8 cellular contexts compared by ENCODE assay signal in the genomic region with DNA sequence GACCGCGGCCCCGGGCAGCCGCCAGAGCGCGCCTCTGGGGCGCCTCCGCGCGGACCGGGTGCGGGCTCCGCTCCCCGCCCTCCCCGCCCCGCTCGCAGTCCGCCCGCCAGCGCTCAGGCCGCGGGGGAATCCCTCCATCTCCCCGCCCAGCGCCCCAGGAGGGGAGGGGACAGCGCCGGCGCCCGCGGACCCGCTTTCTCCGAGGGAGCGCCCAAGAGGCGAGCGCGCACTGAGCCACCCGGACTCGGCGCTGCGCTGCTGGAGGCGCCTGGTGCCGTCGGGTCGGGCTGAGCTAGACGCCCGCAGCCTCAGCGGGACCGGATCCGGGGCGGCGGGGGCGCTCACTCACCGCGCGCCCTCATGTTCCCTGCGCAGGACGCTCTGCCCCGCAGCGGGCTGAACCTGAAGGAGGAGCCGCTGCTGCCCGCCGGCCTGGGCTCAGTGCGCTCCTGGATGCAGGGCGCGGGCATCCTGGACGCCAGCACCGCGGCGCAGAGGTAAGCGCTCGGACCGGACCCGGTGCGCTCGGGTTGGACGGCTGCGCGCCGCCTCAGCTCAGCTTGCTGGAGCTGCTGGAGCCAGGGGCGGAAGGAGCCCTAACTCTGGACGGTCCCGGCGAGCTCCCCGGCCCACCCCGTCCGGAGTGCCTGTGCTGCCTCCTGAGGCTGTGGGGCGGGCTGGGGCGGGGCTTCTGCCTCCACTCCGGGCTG. TPM values are rescaled to one million over a fixed set of nuclear protein-coding genes. Genes with fewer than 3 reads are reported as not detected.
DNase-seq lines count a peak whose midpoint lies in the region; ATAC-seq and TF ChIP-seq lines count a peak whose summit lies in the region.

No MANE protein-coding gene starts in this region.

- H4K8ac ChIP-seq in mesenchymal stem cell (ENCODE audit: low read length) = no peak overlapping the region

- no peaks in the 10 kb centered on the region for H3K79me1 ChIP-seq in mesenchymal stem cell (replicated peaks; ENCODE audit: low read length, poor library complexity, severe bottlenecking)

- H2BK5ac ChIP-seq in mesenchymal stem cell (ENCODE audit: low read depth, low read length, poor library complexity, severe bottlenecking) = no peak overlapping the region

- H3K27me3 ChIP-seq in mesenchymal stem cell (ENCODE audit: control insufficient read depth in 1 of 2, insufficient read depth in 1 of 2, low read length in 2 of 2) = peaks cover 82 to 83% of the 10 kb centered on the region in 2 experiments

- peak overlapping the region; percentile 24 for H2AFZ ChIP-seq in mesenchymal stem cell (ENCODE audit: low read depth, low read length)

- no peak overlapping the region for H3K4ac ChIP-seq in mesenchymal stem cell (ENCODE audit: low read depth in 1 of 2, low read length in 2 of 2)

- no peak overlapping the region for H3K9ac ChIP-seq in mesenchymal stem cell (ENCODE audit: low read length)

- H3K27ac Mint-ChIP-seq in central memory CD8-positive, alpha-beta T cell (ENCODE audit: low read depth) = no peak overlapping the region
- H3K27ac Mint-ChIP-seq in stimulated activated memory B cell treated with anti-CD40 and anti-IgM and Interleukin-4, amounts not matched to agents 10 μg/mL and 1 μg/mL and 100 μg/mL, for 72 hours = no peak overlapping the region

- H3K4me1 ChIP-seq in mesenchymal stem cell (ENCODE audit: control insufficient read depth, insufficient read depth, low read depth, low read length) = peaks cover 10% of the 10 kb centered on the region

- 4% methylated on average over 65 of the region's 88 CpGs for WGBS in mesenchymal stem cell

- peaks cover 25% of the 10 kb centered on the region for H3K4me1 Mint-ChIP-seq in central memory CD8-positive, alpha-beta T cell
- H3K4me1 Mint-ChIP-seq in stimulated activated memory B cell treated with anti-CD40 and anti-IgM and Interleukin-4, amounts not matched to agents 10 μg/mL and 1 μg/mL and 100 μg/mL, for 72 hours = peaks cover 13% of the 10 kb centered on the region

- no peak overlapping the region for H2BK12ac ChIP-seq in mesenchymal stem cell (ENCODE audit: low read length in 2 of 2)

- no peak for TF ChIP-seq CTCF in WI38 (IDR thresholded peaks at IDR 0.05; ENCODE audit: low read depth, low read length)

- H3K9me3 ChIP-seq in mesenchymal stem cell (ENCODE audit: control insufficient read depth, low read length) = no peaks in the 10 kb centered on the region

- H3K4me3 ChIP-seq in WI38 (ENCODE audit: low read depth, low read length) (peak overlapping the region; percentile 17; the same call in 1 of the 2 replicates), mesenchymal stem cell (ENCODE audit: insufficient read depth in 1 of 2, low read depth in 1 of 2, low read length in 2 of 2) (peak overlapping the region in 1 of 2 experiments; percentile 27)

- H2AK5ac ChIP-seq in mesenchymal stem cell (ENCODE audit: low read length, severe bottlenecking) = no peak overlapping the region

- peak overlapping the region in 1 of 2 experiments; percentile 35 for H3K23ac ChIP-seq in mesenchymal stem cell (ENCODE audit: low read length in 2 of 2)

- H3K9me3 Mint-ChIP-seq in central memory CD8-positive, alpha-beta T cell = no peaks in the 10 kb centered on the region
- H3K9me3 Mint-ChIP-seq in stimulated activated memory B cell treated with anti-CD40 and anti-IgM and Interleukin-4, amounts not matched to agents 10 μg/mL and 1 μg/mL and 100 μg/mL, for 72 hours = no peaks in the 10 kb centered on the region

- no peak overlapping the region for H3K27ac ChIP-seq in mesenchymal stem cell (ENCODE audit: low read length, poor library complexity, severe bottlenecking)

- peaks cover 5% of the 10 kb centered on the region for H3K36me3 Mint-ChIP-seq in central memory CD8-positive, alpha-beta T cell (ENCODE audit: insufficient read depth)
- no peaks in the 10 kb centered on the region for H3K36me3 Mint-ChIP-seq in stimulated activated memory B cell treated with anti-CD40 and anti-IgM and Interleukin-4, amounts not matched to agents 10 μg/mL and 1 μg/mL and 100 μg/mL, for 72 hours

- peaks cover 54% of the 10 kb centered on the region for H3K27me3 Mint-ChIP-seq in central memory CD8-positive, alpha-beta T cell
- peaks cover 84% of the 10 kb centered on the region for H3K27me3 Mint-ChIP-seq in stimulated activated memory B cell treated with anti-CD40 and anti-IgM and Interleukin-4, amounts not matched to agents 10 μg/mL and 1 μg/mL and 100 μg/mL, for 72 hours

- no peak overlapping the region for H2BK15ac ChIP-seq in mesenchymal stem cell (ENCODE audit: low read depth, poor library complexity, severe bottlenecking)

- peak in 2 of 3 experiments; percentile 66 to 68 for DNase-seq in NCI-H1417 (lab: John Stamatoyannopoulos, UW)
- DNase-seq in NCI-H1417 treated with DMSO at 0.1 percent for 48 hours (lab: John Stamatoyannopoulos, UW) = no peak
- DNase-seq in central memory CD8-positive, alpha-beta T cell (ENCODE audit: low spot score in 2 of 2) = peak; percentile 19 to 26
- DNase-seq in mesenchymal stem cell = peak; percentile 30
- DNase-seq in foreskin melanocyte = no peak
- no peak for DNase-seq in SIG-M5 (lab: John Stamatoyannopoulos, UW)

- no peak overlapping the region for H3K18ac ChIP-seq in mesenchymal stem cell (ENCODE audit: low read depth in 1 of 2, low read length in 2 of 2)

- H2BK120ac ChIP-seq in mesenchymal stem cell (ENCODE audit: low read depth, low read length) = no peak overlapping the region

- H4K91ac ChIP-seq in mesenchymal stem cell (ENCODE audit: low read length) = no peak overlapping the region

- H3K4me3 Mint-ChIP-seq in central memory CD8-positive, alpha-beta T cell = peak overlapping the region; percentile 13
- H3K4me3 Mint-ChIP-seq in stimulated activated memory B cell treated with anti-CD40 and anti-IgM and Interleukin-4, amounts not matched to agents 10 μg/mL and 1 μg/mL and 100 μg/mL, for 72 hours = peak overlapping the region; percentile 21

- peak; percentile 62 for ATAC-seq in central memory CD8-positive, alpha-beta T cell (replicated peaks; ENCODE audit: extremely low read depth, poor library complexity, severe bottlenecking)
- peak; percentile 34 for ATAC-seq in stimulated activated memory B cell treated with anti-CD40 and anti-IgM and Interleukin-4, amounts not matched to agents 10 μg/mL and 1 μg/mL and 100 μg/mL, for 72 hours

- H3K36me3 ChIP-seq in mesenchymal stem cell (ENCODE audit: control insufficient read depth in 1 of 2, insufficient read depth in 2 of 2, low read depth in 1 of 2, low read length in 2 of 2) = no peaks in the 10 kb centered on the region

- no peak overlapping the region for H3K14ac ChIP-seq in mesenchymal stem cell (ENCODE audit: low read length in 2 of 2)

- H3K4me2 ChIP-seq in mesenchymal stem cell (ENCODE audit: low read length, poor library complexity, severe bottlenecking) = no peak overlapping the region

RNA-seq across cellular contexts. Expression of gene EBF4, which starts 0.9 kb away (rescaled TPM):
- 2.1 TPM for polyA plus RNA-seq in mesenchymal stem cell (2013, experiment 1 of 2)
- 0.47 TPM for polyA plus RNA-seq in mesenchymal stem cell (2013, experiment 2 of 2)

RNA-seq across cellular contexts. Expression of gene IDH3B, which starts 29.4 kb away (rescaled TPM):
- polyA plus RNA-seq in mesenchymal stem cell (2013, experiment 1 of 2) = 38.5 TPM
- 39.5 TPM for polyA plus RNA-seq in mesenchymal stem cell (2013, experiment 2 of 2)

RNA-seq across cellular contexts. Expression of gene NOP56, which starts 41.0 kb away (rescaled TPM):
- polyA plus RNA-seq in mesenchymal stem cell (2013, experiment 1 of 2) = 94.9 TPM
- 91.1 TPM for polyA plus RNA-seq in mesenchymal stem cell (2013, experiment 2 of 2)

Comparison
In these comparisons a context has a peak if more than half of its experiments do, and no peak if none do; other contexts are left out.
1. DNase-seq: peak in NCI-H1417 (2 of 3), central memory CD8-positive, alpha-beta T cell (2 of 2) and mesenchymal stem cell (single experiment); none in NCI-H1417 treated with DMSO at 0.1 percent for 48 hours (single experiment), foreskin melanocyte (single experiment) and SIG-M5 (single experiment).